Comparison of ENCODE assay signal across 24 cellular contexts in genomic region chr15:57495554-57496235, GRCh38.
DNase-seq lines count a peak whose midpoint lies in the region; ATAC-seq and TF ChIP-seq lines count a peak whose summit lies in the region.
"Had no signal": no experiment of that assay in that cellular context is flagged by ENCODE, and none has a peak within 500 bp of the region (broad histone marks: within the 10 kb centered on the region; RNA-seq: fewer than 3 reads in every experiment).

No MANE protein-coding gene starts in this region.

- intact Hi-C loops in left ventricle myocardium inferior (cut with micrococcal nuclease) = no loop called here
- intact Hi-C loops in heart left ventricle (cut with DNase I) = no loop called here
- intact Hi-C loops in aorta (cut with DNase I) = no loop called here

- WGBS in heart left ventricle, 4 donors = 65 to 79% (median 75%) methylated on average over 3 of the region's 3 CpGs
- WGBS in aorta, 2 donors = 38 to 51% methylated on average over 3 of the region's 3 CpGs

- H3K4me3 ChIP-seq in left ventricle myocardium inferior (no peak overlapping the region), heart left ventricle (no peak overlapping the region), fibroblast of the aortic adventitia (ENCODE audit: low read depth, low read length) (no peak overlapping the region), aorta (ENCODE audit: low read length in 2 of 2) (no peak overlapping the region)
- H3K4me3 ChIP-seq: lung, testis had no signal

- TF ChIP-seq CTCF in left ventricle myocardium inferior (IDR thresholded peaks at IDR 0.05; ENCODE audit: borderline replicate concordance) = no peak
- no peak for TF ChIP-seq CTCF in heart left ventricle (IDR thresholded peaks at IDR 0.05)
- TF ChIP-seq CTCF in fibroblast of the aortic adventitia (IDR thresholded peaks at IDR 0.05; ENCODE audit: insufficient read depth, low read length) = no peak
- TF ChIP-seq CTCF in mesothelial cell of epicardium (IDR thresholded peaks at IDR 0.05; ENCODE audit: unreplicated experiment) = no peak

- H3K4me1 ChIP-seq in left ventricle myocardium inferior = peaks cover 38% of the 10 kb centered on the region
- peaks cover 0 to 39% (median 21%) of the 10 kb centered on the region in 12 donors for H3K4me1 ChIP-seq in heart left ventricle
- peaks cover 0 to 1% of the 10 kb centered on the region in 2 donors for H3K4me1 ChIP-seq in aorta (ENCODE audit: control insufficient read depth in 1 of 2, insufficient read depth in 2 of 2, low read length in 2 of 2)
- H3K4me1 ChIP-seq: foreskin keratinocyte had no signal

- no peak for TF ChIP-seq POLR2A in heart left ventricle (IDR thresholded peaks at IDR 0.05)

- peaks cover 61% of the 10 kb centered on the region for H3K4me1 Mint-ChIP-seq in mesothelial cell of epicardium
- H3K4me1 Mint-ChIP-seq in naive thymus-derived CD8-positive, alpha-beta T cell = peaks cover 0 to 8% (median under 1%) of the 10 kb centered on the region in 4 donors
- H3K4me1 Mint-ChIP-seq: activated CD4-positive, alpha-beta T cell treated with anti-CD3 and anti-CD28 coated beads, Interleukin-2, amount 10 ng/mL, durations not matched to agents 24 days and 14 days; activated naive CD4-positive, alpha-beta T cell treated with anti-CD3 and anti-CD28 coated beads, Interleukin-2, amount 10 ng/mL, durations not matched to agents 7 days and 5 days had no signal

- H3K9me3 ChIP-seq in left ventricle myocardium inferior (replicated peaks) = no peaks in the 10 kb centered on the region
- no peaks in the 10 kb centered on the region for H3K9me3 ChIP-seq in heart left ventricle
- no peaks in the 10 kb centered on the region for H3K9me3 ChIP-seq in aorta (ENCODE audit: control insufficient read depth, low read length)
- H3K9me3 ChIP-seq: testis had no signal

- H3K36me3 Mint-ChIP-seq in mesothelial cell of epicardium = no peaks in the 10 kb centered on the region
- no peaks in the 10 kb centered on the region for H3K36me3 Mint-ChIP-seq in naive thymus-derived CD8-positive, alpha-beta T cell
- H3K36me3 Mint-ChIP-seq: activated naive CD4-positive, alpha-beta T cell treated with anti-CD3 and anti-CD28 coated beads, Interleukin-2, amount 10 ng/mL, durations not matched to agents 7 days and 5 days; stimulated activated naive B cell treated with anti-CD40 and anti-IgM and Interleukin-4, amounts not matched to agents 10 μg/mL and 1 μg/mL and 100 μg/mL, for 72 hours had no signal

- H3K27me3 ChIP-seq in left ventricle myocardium inferior (ENCODE audit: low read depth) (no peaks in the 10 kb centered on the region), heart left ventricle (no peaks in the 10 kb centered on the region), aorta (ENCODE audit: control insufficient read depth in 1 of 2, insufficient read depth in 2 of 2, low read length in 1 of 2) (no peaks in the 10 kb centered on the region)
- H3K27me3 ChIP-seq: foreskin keratinocyte, testis had no signal

- DNase-seq in left ventricle myocardium inferior (no peak), heart left ventricle (no peak), fibroblast of the aortic adventitia (ENCODE audit: low read depth) (peak; percentile 81), mesothelial cell of epicardium (ENCODE audit: low spot score in 2 of 2, unreplicated experiment in 2 of 2) (no peak), aorta (no peak), SIG-M5 (lab: John Stamatoyannopoulos, UW) (no peak), RPMI8226 (no peak)
- no peak for DNase-seq in naive thymus-derived CD8-positive, alpha-beta T cell
- DNase-seq: activated CD4-positive, alpha-beta T cell treated with anti-CD3 and anti-CD28 coated beads, Interleukin-2, amount 10 ng/mL, durations not matched to agents 24 days and 14 days; activated naive CD4-positive, alpha-beta T cell treated with anti-CD3 and anti-CD28 coated beads, Interleukin-2, amount 10 ng/mL, durations not matched to agents 7 days and 5 days; activated T-cell treated with anti-CD3 and anti-CD28 coated beads, Interleukin-2, amount 50 U/mL, for 48 hours; C1 segment of cervical spinal cord; foreskin keratinocyte; H7; Kasumi-1; NCI-H187 treated with DMSO at 0.1 percent for 48 hours; NCI-H2227 treated with DMSO at 0.1 percent for 48 hours; NCI-H774; stimulated activated CD4-positive, alpha-beta T cell treated with anti-CD3 and anti-CD28 coated beads, Interleukin-12 subunit alpha, Interleukin-12 subunit beta, amount 100 ng/mL, for 4 hours; stimulated activated CD4-positive, alpha-beta T cell treated with anti-CD3 and anti-CD28 coated beads, Interleukin-4, amount 100 ng/mL, for 24 hours; stimulated activated naive B cell treated with anti-CD40 and anti-IgM and Interleukin-4, amounts not matched to agents 10 μg/mL and 1 μg/mL and 100 μg/mL, for 72 hours; testis; WERI-Rb-1 had no signal

- H3K4me3 Mint-ChIP-seq in mesothelial cell of epicardium = no peak overlapping the region
- no peak overlapping the region for H3K4me3 Mint-ChIP-seq in naive thymus-derived CD8-positive, alpha-beta T cell
- H3K4me3 Mint-ChIP-seq: activated CD4-positive, alpha-beta T cell treated with anti-CD3 and anti-CD28 coated beads, Interleukin-2, amount 10 ng/mL, durations not matched to agents 24 days and 14 days; activated naive CD4-positive, alpha-beta T cell treated with anti-CD3 and anti-CD28 coated beads, Interleukin-2, amount 10 ng/mL, durations not matched to agents 7 days and 5 days; stimulated activated naive B cell treated with anti-CD40 and anti-IgM and Interleukin-4, amounts not matched to agents 10 μg/mL and 1 μg/mL and 100 μg/mL, for 72 hours had no signal

- ATAC-seq in heart left ventricle (no peak), aorta (ENCODE audit: low FRiP score) (peak; percentile 72)
- ATAC-seq in naive thymus-derived CD8-positive, alpha-beta T cell = no peak
- ATAC-seq: foreskin keratinocyte; stimulated activated naive B cell treated with anti-CD40 and anti-IgM and Interleukin-4, amounts not matched to agents 10 μg/mL and 1 μg/mL and 100 μg/mL, for 72 hours had no signal

- H3K36me3 ChIP-seq in left ventricle myocardium inferior = no peaks in the 10 kb centered on the region
- H3K36me3 ChIP-seq in heart left ventricle = no peaks in the 10 kb centered on the region
- no peaks in the 10 kb centered on the region for H3K36me3 ChIP-seq in aorta (ENCODE audit: control insufficient read depth in 1 of 2, insufficient read depth in 2 of 2, low read length in 1 of 2)
- H3K36me3 ChIP-seq: WERI-Rb-1 had no signal

- peak overlapping the region; percentile 60 for H3K27ac ChIP-seq in left ventricle myocardium inferior (replicated peaks)
- H3K27ac ChIP-seq in heart left ventricle = peak overlapping the region in 4 of 12 donors; percentile 16 to 71 (median 50)
- no peak overlapping the region for H3K27ac ChIP-seq in aorta (ENCODE audit: low read depth in 1 of 2, low read length in 2 of 2)
- H3K27ac ChIP-seq: foreskin keratinocyte, WERI-Rb-1 had no signal

- no peaks in the 10 kb centered on the region for H3K27me3 Mint-ChIP-seq in mesothelial cell of epicardium (ENCODE audit: low read depth)
- H3K27me3 Mint-ChIP-seq in naive thymus-derived CD8-positive, alpha-beta T cell = peaks cover under 1 to 15% (median 4%) of the 10 kb centered on the region in 5 donors
- H3K27me3 Mint-ChIP-seq: stimulated activated naive B cell treated with anti-CD40 and anti-IgM and Interleukin-4, amounts not matched to agents 10 μg/mL and 1 μg/mL and 100 μg/mL, for 72 hours had no signal

- H3K27ac Mint-ChIP-seq in mesothelial cell of epicardium = peak overlapping the region; percentile 89
- H3K27ac Mint-ChIP-seq in naive thymus-derived CD8-positive, alpha-beta T cell = no peak overlapping the region
- H3K27ac Mint-ChIP-seq: activated CD4-positive, alpha-beta T cell treated with anti-CD3 and anti-CD28 coated beads, Interleukin-2, amount 10 ng/mL, durations not matched to agents 24 days and 14 days; activated naive CD4-positive, alpha-beta T cell treated with anti-CD3 and anti-CD28 coated beads, Interleukin-2, amount 10 ng/mL, durations not matched to agents 7 days and 5 days; stimulated activated naive B cell treated with anti-CD40 and anti-IgM and Interleukin-4, amounts not matched to agents 10 μg/mL and 1 μg/mL and 100 μg/mL, for 72 hours had no signal

- peaks cover 4% of the 10 kb centered on the region for H3K9me3 Mint-ChIP-seq in mesothelial cell of epicardium
- no peaks in the 10 kb centered on the region for H3K9me3 Mint-ChIP-seq in naive thymus-derived CD8-positive, alpha-beta T cell
- H3K9me3 Mint-ChIP-seq: activated CD4-positive, alpha-beta T cell treated with anti-CD3 and anti-CD28 coated beads, Interleukin-2, amount 10 ng/mL, durations not matched to agents 24 days and 14 days; activated naive CD4-positive, alpha-beta T cell treated with anti-CD3 and anti-CD28 coated beads, Interleukin-2, amount 10 ng/mL, durations not matched to agents 7 days and 5 days; stimulated activated naive B cell treated with anti-CD40 and anti-IgM and Interleukin-4, amounts not matched to agents 10 μg/mL and 1 μg/mL and 100 μg/mL, for 72 hours had no signal

- POLR2A ChIA-PET in naive thymus-derived CD8-positive, alpha-beta T cell (lab: Charles Lee) = no interaction called here
